Comparison of ENCODE assay signal across 8 cellular contexts in the genomic region with DNA sequence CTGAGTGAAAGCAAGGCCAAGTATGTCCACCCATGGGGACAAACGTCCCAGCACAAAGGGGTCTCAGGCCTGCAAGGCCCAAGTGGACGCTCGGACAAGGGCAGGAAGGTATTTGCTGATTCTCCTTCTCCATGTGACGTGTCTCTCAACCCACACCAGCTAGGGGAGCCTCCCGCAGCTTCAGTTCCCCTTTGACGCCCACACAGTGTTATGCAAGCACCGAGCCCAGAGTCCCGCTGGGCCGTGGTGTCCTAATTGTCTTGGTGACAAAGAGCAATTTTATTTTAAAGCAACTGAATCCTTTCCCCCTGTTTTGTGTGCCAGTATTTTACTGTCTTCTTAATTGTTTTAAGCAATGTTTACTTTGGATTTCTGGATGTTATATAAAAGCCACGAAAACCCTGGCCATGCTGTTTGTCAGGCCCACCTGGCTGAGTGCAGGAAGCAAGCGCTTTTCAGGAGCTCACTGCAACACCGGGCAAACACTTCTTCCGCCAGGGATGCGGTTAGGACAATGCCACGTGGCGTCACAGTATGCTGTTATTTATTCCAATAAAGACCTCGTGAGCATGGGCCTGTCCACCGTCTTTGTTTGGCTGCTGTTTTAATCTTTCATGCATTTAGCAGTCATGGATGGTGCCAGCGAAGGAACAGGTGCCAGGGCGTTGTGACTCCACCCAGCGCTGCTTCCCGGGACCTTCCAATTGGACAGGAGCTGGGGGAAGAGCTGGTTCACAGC. TPM values are rescaled to one million over a fixed set of nuclear protein-coding genes. Genes with fewer than 3 reads are reported as not detected.
DNase-seq lines count a peak whose midpoint lies in the region; ATAC-seq and TF ChIP-seq lines count a peak whose summit lies in the region.

No MANE protein-coding gene starts in this region.

- no peaks in the 10 kb centered on the region for H3K36me3 ChIP-seq in CD4-positive, CD25-positive, alpha-beta regulatory T cell (ENCODE audit: control insufficient read depth, insufficient read depth, low read length)
- H3K36me3 ChIP-seq in GM23248 (ENCODE audit: low read depth) = no peaks in the 10 kb centered on the region
- peaks cover 0 to 30% (median 17%) of the 10 kb centered on the region in 9 donors for H3K36me3 ChIP-seq in heart left ventricle
- peaks cover 0 to 23% (median 17%) of the 10 kb centered on the region in 4 donors for H3K36me3 ChIP-seq in stomach

- TF ChIP-seq CTCF in heart left ventricle (IDR thresholded peaks at IDR 0.05) (no peak), stomach (IDR thresholded peaks at IDR 0.05) (no peak)

- no peaks in the 10 kb centered on the region for H3K79me2 ChIP-seq in GM23248 (ENCODE audit: insufficient read depth)

- no peak for TF ChIP-seq EP300 in stomach (IDR thresholded peaks at IDR 0.05)

- no peak for TF ChIP-seq POLR2A in heart left ventricle (IDR thresholded peaks at IDR 0.05)
- no peak for TF ChIP-seq POLR2A in stomach (IDR thresholded peaks at IDR 0.05)

- WGBS in GM23248 (ENCODE audit: low coverage in 1 of 2, low lambda C conversion rate in 2 of 2, missing lambda C conversion rate in 2 of 2), 2 experiments = 25 to 27% methylated on average over 22 of the region's 22 CpGs
- 78 to 85% (median 83%) methylated on average over 22 of the region's 22 CpGs for WGBS in heart left ventricle, 4 donors
- WGBS in stomach, 5 donors = 62 to 84% (median 69%) methylated on average over 22 of the region's 22 CpGs

- H3K4me1 Mint-ChIP-seq in CD4-positive, CD25-positive, alpha-beta regulatory T cell = no peaks in the 10 kb centered on the region

- peak; percentile 37 to 43 for ATAC-seq in CD4-positive, CD25-positive, alpha-beta regulatory T cell (ENCODE audit: low read depth in 2 of 2)
- ATAC-seq in heart left ventricle = peak; percentile 49 to 86 (median 75)

- no peaks in the 10 kb centered on the region for H3F3A ChIP-seq in GM23248 (ENCODE audit: insufficient read depth)

- H3K27me3 Mint-ChIP-seq in CD4-positive, CD25-positive, alpha-beta regulatory T cell = no peaks in the 10 kb centered on the region

- H2AFZ ChIP-seq in GM23248 = no peak overlapping the region

- DNase-seq in CD4-positive, CD25-positive, alpha-beta regulatory T cell = no peak
- peak; percentile 71 for DNase-seq in GM23248
- peak; percentile 76 for DNase-seq in NCI-H69 (lab: John Stamatoyannopoulos, UW)
- peak; percentile 46 to 83 (median 71) for DNase-seq in heart left ventricle
- peak; percentile 52 for DNase-seq in stomach
- DNase-seq in A172 (ENCODE audit: low spot score) = no peak
- DNase-seq in activated T-cell treated with anti-CD3 and anti-CD28 coated beads for 4 hours = no peak
- no peak for DNase-seq in activated CD4-positive, alpha-beta T cell treated with anti-CD3 and anti-CD28 coated beads for 4 hours

- no peaks in the 10 kb centered on the region for H4K20me1 ChIP-seq in GM23248 (ENCODE audit: insufficient read depth)

- no peaks in the 10 kb centered on the region for H3K27me3 ChIP-seq in CD4-positive, CD25-positive, alpha-beta regulatory T cell (ENCODE audit: control insufficient read depth, insufficient read depth, low read length)
- H3K27me3 ChIP-seq in GM23248 (replicated peaks; ENCODE audit: insufficient read depth) = no peaks in the 10 kb centered on the region
- H3K27me3 ChIP-seq in heart left ventricle = no peaks in the 10 kb centered on the region
- H3K27me3 ChIP-seq in stomach = no peaks in the 10 kb centered on the region

- no peak overlapping the region for H3K27ac ChIP-seq in CD4-positive, CD25-positive, alpha-beta regulatory T cell (ENCODE audit: insufficient read depth, low read length, poor library complexity, severe bottlenecking)
- H3K27ac ChIP-seq in GM23248 (no peak overlapping the region), heart left ventricle (peak overlapping the region in 2 of 12 donors; percentile 17 to 85), stomach (peak overlapping the region in 2 of 5 donors; percentile 42 to 51)

- in situ Hi-C loops in GM23248 (cut with MboI) = no loop called here

- no peaks in the 10 kb centered on the region for H3K36me3 Mint-ChIP-seq in CD4-positive, CD25-positive, alpha-beta regulatory T cell

- H3K9me3 ChIP-seq in CD4-positive, CD25-positive, alpha-beta regulatory T cell (ENCODE audit: control insufficient read depth in 2 of 2, low read length in 2 of 2) = no peaks in the 10 kb centered on the region
- H3K9me3 ChIP-seq in GM23248 (ENCODE audit: low read depth) (no peaks in the 10 kb centered on the region), heart left ventricle (no peaks in the 10 kb centered on the region), stomach (no peaks in the 10 kb centered on the region)

- H3K4me3 Mint-ChIP-seq in CD4-positive, CD25-positive, alpha-beta regulatory T cell = no peak overlapping the region

- no peak overlapping the region for H3K27ac Mint-ChIP-seq in CD4-positive, CD25-positive, alpha-beta regulatory T cell

- no peak overlapping the region for H3K9ac ChIP-seq in GM23248

- H3K4me1 ChIP-seq in CD4-positive, CD25-positive, alpha-beta regulatory T cell (ENCODE audit: control insufficient read depth, insufficient read depth, low read length, poor library complexity, severe bottlenecking) = no peaks in the 10 kb centered on the region
- H3K4me1 ChIP-seq in GM23248 (ENCODE audit: insufficient read depth) = peaks cover 10% of the 10 kb centered on the region
- H3K4me1 ChIP-seq in heart left ventricle = peaks cover 0 to 30% (median 0%) of the 10 kb centered on the region in 12 donors
- H3K4me1 ChIP-seq in stomach = peaks cover 0 to 6% (median 0%) of the 10 kb centered on the region in 4 donors

- H3K4me2 ChIP-seq in GM23248 (ENCODE audit: unreplicated experiment) = peak overlapping the region; percentile 44

- intact Hi-C loops in heart left ventricle (cut with DNase I) (no loop called here), stomach (cut with DNase I; ENCODE audit: low total_unique reads) (no loop called here)

- H3K9me2 ChIP-seq in GM23248 (ENCODE audit: insufficient read depth) = no peaks in the 10 kb centered on the region

- no peak overlapping the region for H3K4me3 ChIP-seq in CD4-positive, CD25-positive, alpha-beta regulatory T cell (ENCODE audit: low read depth, low read length)
- no peak overlapping the region for H3K4me3 ChIP-seq in GM23248
- H3K4me3 ChIP-seq in heart left ventricle = no peak overlapping the region
- H3K4me3 ChIP-seq in stomach = no peak overlapping the region

- no peaks in the 10 kb centered on the region for H3K9me3 Mint-ChIP-seq in CD4-positive, CD25-positive, alpha-beta regulatory T cell

RNA-seq across cellular contexts. Expression of gene PARVG, which starts 8.2 kb away (rescaled TPM):
- 132 TPM for total RNA-seq in CD4-positive, CD25-positive, alpha-beta regulatory T cell
- polyA plus RNA-seq in CD4-positive, CD25-positive, alpha-beta regulatory T cell = 10 to 100 TPM; 40.3 to 57.9 (median 45.7) TPM
- not detected in 2 replicates for total RNA-seq in GM23248 (2014; rRNA removed; shearing (Covaris generic))
- polyA plus RNA-seq in GM23248 (2016; fragmentation: Nextera tagmentation; extraction: Ambion mirVana) = 0.27 TPM in 1 of 2 replicates, not detected in the other
- total RNA-seq in heart left ventricle = 10 to 100 TPM in 1 of 9 donors, 1 to 10 TPM in 8; 1.1 to 34.8 (median 2.1) TPM
- 1 to 10 TPM; 2.6 to 3.0 TPM for polyA plus RNA-seq in heart left ventricle
- 10 to 100 TPM; 12.3 to 78.2 (median 51.9) TPM for total RNA-seq in stomach
- 1 to 10 TPM; 5.7 to 7.3 (median 5.9) TPM for polyA plus RNA-seq in stomach
- total RNA-seq in A172 (2014; rRNA removed; shearing (Covaris generic)) = not detected in 2 replicates

Comparison
In these comparisons a context has a peak if more than half of its experiments do, and no peak if none do; other contexts are left out.
1. DNase-seq: peak in GM23248 (single experiment), NCI-H69 (single experiment), heart left ventricle (5 of 5) and stomach (single experiment); none in CD4-positive, CD25-positive, alpha-beta regulatory T cell (0 of 3), A172 (single experiment), activated T-cell treated with anti-CD3 and anti-CD28 coated beads for 4 hours (single experiment) and activated CD4-positive, alpha-beta T cell treated with anti-CD3 and anti-CD28 coated beads for 4 hours (0 of 2).